8 cellular contexts compared by ENCODE assay signal in genomic region chr12:56723889-56724659, GRCh38. TPM values are rescaled to one million over a fixed set of nuclear protein-coding genes. Genes with fewer than 3 reads are reported as not detected.
DNase-seq lines count a peak whose midpoint lies in the region; ATAC-seq and TF ChIP-seq lines count a peak whose summit lies in the region.

No MANE protein-coding gene starts in this region.

- no peak overlapping the region for H3K27ac ChIP-seq in aorta (ENCODE audit: low read depth in 1 of 2, low read length in 2 of 2)

- H3K4me1 ChIP-seq in mucosa of stomach (ENCODE audit: control insufficient read depth, insufficient read depth, low read length) (peaks cover 48% of the 10 kb centered on the region), aorta (ENCODE audit: control insufficient read depth in 1 of 2, insufficient read depth in 2 of 2, low read length in 2 of 2) (peaks cover 0 to 7% of the 10 kb centered on the region in 2 donors)

- intact Hi-C loops in aorta (cut with DNase I) = loop anchor here in 1 of 2 donors (2.0 to 10.0 kb wide), 2 partner anchors 35 to 79 kb away; partner anchors contain the start of genes ATP5F1B and PTGES3

- 2% methylated on average over 14 of the region's 14 CpGs for WGBS in aorta, 2 donors

- no peak for ATAC-seq in stimulated activated naive CD8-positive, alpha-beta T cell treated with anti-CD3 and anti-CD28 coated beads, Interleukin-15, Interleukin-2, amounts not matched to agents 100 U/mL and 50 U/mL, for 24 hours
- ATAC-seq in T-helper 17 cell (no peak), aorta (ENCODE audit: low FRiP score) (peak; percentile 16), GM19035 (IDR thresholded peaks at IDR 0.05; ENCODE audit: unreplicated experiment) (no peak), GM18870 (IDR thresholded peaks at IDR 0.05; ENCODE audit: unreplicated experiment) (no peak)

- H3K9me3 Mint-ChIP-seq in stimulated activated naive CD8-positive, alpha-beta T cell treated with anti-CD3 and anti-CD28 coated beads, Interleukin-15, Interleukin-2, amounts not matched to agents 100 ng/mL and 50 ng/mL, for 24 hours = no peaks in the 10 kb centered on the region

- H3K36me3 Mint-ChIP-seq in stimulated activated naive CD8-positive, alpha-beta T cell treated with anti-CD3 and anti-CD28 coated beads, Interleukin-15, Interleukin-2, amounts not matched to agents 100 ng/mL and 50 ng/mL, for 24 hours (ENCODE audit: low read depth) = peaks cover 77% of the 10 kb centered on the region
- peaks cover 18% of the 10 kb centered on the region for H3K36me3 Mint-ChIP-seq in T-helper 17 cell (ENCODE audit: low read depth)

- H3K27ac Mint-ChIP-seq in stimulated activated naive CD8-positive, alpha-beta T cell treated with anti-CD3 and anti-CD28 coated beads, Interleukin-15, Interleukin-2, amounts not matched to agents 100 ng/mL and 50 ng/mL, for 24 hours = peak overlapping the region; percentile 100
- H3K27ac Mint-ChIP-seq in T-helper 17 cell = peak overlapping the region; percentile 100

- peak overlapping the region; percentile 100 for H3K9ac ChIP-seq in mucosa of stomach (ENCODE audit: low read length)

- DNase-seq in stimulated activated naive CD8-positive, alpha-beta T cell treated with anti-CD3 and anti-CD28 coated beads, Interleukin-15, Interleukin-2, amounts not matched to agents 100 U/mL and 50 U/mL, for 24 hours = no peak
- DNase-seq in T-helper 17 cell (no peak), erythroblast (lab: John Stamatoyannopoulos, UW) (peak; percentile 91 to 92), aorta (peak in 1 of 2 donors; percentile 67)

- H3K4me1 Mint-ChIP-seq in stimulated activated naive CD8-positive, alpha-beta T cell treated with anti-CD3 and anti-CD28 coated beads, Interleukin-15, Interleukin-2, amounts not matched to agents 100 ng/mL and 50 ng/mL, for 24 hours (ENCODE audit: low read depth) = peaks cover 65% of the 10 kb centered on the region
- H3K4me1 Mint-ChIP-seq in T-helper 17 cell = peaks cover 54% of the 10 kb centered on the region

- no peaks in the 10 kb centered on the region for H3K27me3 Mint-ChIP-seq in stimulated activated naive CD8-positive, alpha-beta T cell treated with anti-CD3 and anti-CD28 coated beads, Interleukin-15, Interleukin-2, amounts not matched to agents 100 ng/mL and 50 ng/mL, for 24 hours
- H3K27me3 Mint-ChIP-seq in T-helper 17 cell = no peaks in the 10 kb centered on the region

- H3K36me3 ChIP-seq in mucosa of stomach (ENCODE audit: control insufficient read depth, insufficient read depth, low read length) = peaks cover 4% of the 10 kb centered on the region
- no peaks in the 10 kb centered on the region for H3K36me3 ChIP-seq in aorta (ENCODE audit: control insufficient read depth in 1 of 2, insufficient read depth in 2 of 2, low read length in 1 of 2)

- peak overlapping the region; percentile 99 for H3K4me3 Mint-ChIP-seq in stimulated activated naive CD8-positive, alpha-beta T cell treated with anti-CD3 and anti-CD28 coated beads, Interleukin-15, Interleukin-2, amounts not matched to agents 100 ng/mL and 50 ng/mL, for 24 hours
- H3K4me3 Mint-ChIP-seq in T-helper 17 cell = peak overlapping the region; percentile 99

- TF ChIP-seq POLR2A in erythroblast (IDR thresholded peaks at IDR 0.05; ENCODE audit: low read length) = peak; percentile 66

- no peaks in the 10 kb centered on the region for H3K27me3 ChIP-seq in mucosa of stomach (ENCODE audit: control insufficient read depth, insufficient read depth, low read length)
- H3K27me3 ChIP-seq in aorta (ENCODE audit: control insufficient read depth in 1 of 2, insufficient read depth in 2 of 2, low read length in 1 of 2) = no peaks in the 10 kb centered on the region

- H3K4me3 ChIP-seq in mucosa of stomach (ENCODE audit: low read length) = peak overlapping the region; percentile 100
- H3K4me3 ChIP-seq in aorta (ENCODE audit: low read length in 2 of 2) = peak overlapping the region; percentile 80 to 82

- H3K9me3 ChIP-seq in T-helper 17 cell (ENCODE audit: control insufficient read depth, low read length, poor library complexity, severe bottlenecking) = no peaks in the 10 kb centered on the region
- no peaks in the 10 kb centered on the region for H3K9me3 ChIP-seq in mucosa of stomach (ENCODE audit: control insufficient read depth, low read length)
- H3K9me3 ChIP-seq in aorta (ENCODE audit: control insufficient read depth, low read length) = no peaks in the 10 kb centered on the region

RNA-seq across cellular contexts. Expression of gene NACA, which starts 1.0 kb away (rescaled TPM):
- total RNA-seq in T-helper 17 cell (1,000 to 10,000 TPM; 1,068 to 1,135 TPM), aorta (100 to 1,000 TPM; 575 to 674 TPM)
- 1,000 to 10,000 TPM; 1,517 to 2,977 TPM for polyA plus RNA-seq in aorta

RNA-seq across cellular contexts. Expression of gene PRIM1, which starts 28.0 kb away (rescaled TPM):
- total RNA-seq in T-helper 17 cell (10 to 100 TPM; 11.3 to 14.4 TPM), aorta (1 to 10 TPM; 3.2 to 4.6 TPM)
- polyA plus RNA-seq in aorta = 1 to 10 TPM; 1.9 to 2.4 TPM

RNA-seq across cellular contexts. Expression of gene PTGES3, which starts 36.0 kb away (rescaled TPM):
- total RNA-seq in T-helper 17 cell = 100 to 1,000 TPM; 124 to 127 TPM
- total RNA-seq in aorta = 100 to 1,000 TPM; 148 to 153 TPM
- 100 to 1,000 TPM; 142 to 221 TPM for polyA plus RNA-seq in aorta

RNA-seq across cellular contexts. Expression of gene HSD17B6, which starts 39.0 kb away (rescaled TPM):
- total RNA-seq in T-helper 17 cell = under 1 TPM in 1 of 2 donors, not detected in 1; 0.63 TPM
- 1 to 10 TPM in 1 of 2 donors, under 1 TPM in 1; 0.66 to 3.3 TPM for total RNA-seq in aorta
- 1 to 10 TPM in 1 of 2 donors, not detected in 1; 1.9 TPM for polyA plus RNA-seq in aorta

Comparison
In these comparisons a context has a peak if more than half of its experiments do, and no peak if none do; other contexts are left out.
1. DNase-seq: peak in erythroblast (2 of 2); none in stimulated activated naive CD8-positive, alpha-beta T cell treated with anti-CD3 and anti-CD28 coated beads, Interleukin-15, Interleukin-2, amounts not matched to agents 100 U/mL and 50 U/mL, for 24 hours (single experiment) and T-helper 17 cell (0 of 3).